In the genomic region with DNA sequence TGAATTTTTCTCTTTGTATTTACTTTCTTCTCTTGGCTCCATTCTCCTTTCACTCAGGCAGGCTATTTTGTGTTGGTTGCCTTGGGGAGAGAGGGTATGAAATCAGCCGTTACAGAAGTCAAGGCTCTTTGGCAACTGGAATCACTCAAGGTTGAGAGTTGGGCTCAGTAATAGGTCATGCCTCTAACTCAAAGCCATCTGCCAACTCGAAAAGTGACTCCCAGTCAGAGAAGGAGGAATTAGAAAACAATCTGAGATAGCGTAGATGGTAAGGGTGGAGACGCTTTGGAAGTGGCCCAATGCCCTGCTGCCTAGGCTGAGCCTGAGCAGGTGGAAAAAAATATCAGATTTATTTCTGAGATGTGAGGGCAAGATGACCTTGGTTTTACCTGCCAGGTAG, we compare ENCODE assay signal across 31 cellular contexts.
A peak's percentile ranks its signal among the peaks of the same experiment; 100 is the strongest.
DNase-seq lines count a peak whose midpoint lies in the region; ATAC-seq and TF ChIP-seq lines count a peak whose summit lies in the region.
"Had no signal": no experiment of that assay in that cellular context is flagged by ENCODE, and none has a peak within 500 bp of the region (broad histone marks: within the 10 kb centered on the region; RNA-seq: fewer than 3 reads in every experiment).

No MANE protein-coding gene starts in this region.

- H3K27me3 ChIP-seq in adrenal gland (no peaks in the 10 kb centered on the region), parathyroid adenoma (ENCODE audit: control insufficient read depth, insufficient read depth, low read length) (no peaks in the 10 kb centered on the region)
- H3K27me3 ChIP-seq: BLaER1; BLaER1 treated with 17β-estradiol and CSF1 and Interleukin-3, amounts not matched to agents 10 nM and 100 nM had no signal

- ATAC-seq in HG03175 (IDR thresholded peaks at IDR 0.05; ENCODE audit: unreplicated experiment) = no peak
- ATAC-seq: A549; CD8-positive, alpha-beta T cell had no signal

- H3K4me1 ChIP-seq in adrenal gland (replicated peaks in 1 of 2) = peaks cover 5 to 7% of the 10 kb centered on the region in 2 donors
- peaks cover 39% of the 10 kb centered on the region for H3K4me1 ChIP-seq in parathyroid adenoma
- H3K4me1 ChIP-seq: A549, BE2C, Caco-2 had no signal

- no peak overlapping the region for H3K27ac ChIP-seq in adrenal gland
- peak overlapping the region; percentile 97 for H3K27ac ChIP-seq in parathyroid adenoma
- H3K27ac ChIP-seq: 22Rv1; A549; BLaER1; BLaER1 treated with 17β-estradiol and CSF1 and Interleukin-3, amounts not matched to agents 10 nM and 100 nM; C4-2B had no signal

- no peak overlapping the region for H2AFZ ChIP-seq in parathyroid adenoma

- peak; percentile 44 for DNase-seq in DMS79 (lab: John Stamatoyannopoulos, UW)
- DNase-seq in DMS79 treated with DMSO at 0.1 percent for 48 hours (lab: John Stamatoyannopoulos, UW) = peak; percentile 70
- DNase-seq in adrenal gland = peak in 5 of 7 donors; percentile 21 to 64 (median 30)
- no peak for DNase-seq in NCI-H524 treated with DMSO at 0.1 percent for 48 hours (lab: John Stamatoyannopoulos, UW)
- no peak for DNase-seq in cerebellar nuclear complex (lab: John Stamatoyannopoulos, UW)
- no peak for DNase-seq in NCI-H774 (lab: John Stamatoyannopoulos, UW)
- DNase-seq: 8988T; ACHN; AML-193; BE2C; C1 segment of cervical spinal cord; Caco-2; Calu3; CD4-positive, alpha-beta memory T cell; CD4-positive, alpha-beta T cell; CD4-positive, CD25-positive, alpha-beta regulatory T cell; CD8-positive, alpha-beta memory T cell; CD8-positive, alpha-beta T cell; COR-L47; DMS 273 treated with DMSO at 0.1 percent for 48 hours; DMS153; DMS53; DND-41; EL had no signal

- no peak for TF ChIP-seq CTCF in adrenal gland (IDR thresholded peaks at IDR 0.05)
- no peak for TF ChIP-seq CTCF in parathyroid adenoma (IDR thresholded peaks at IDR 0.05)

- TF ChIP-seq POLR2A in adrenal gland (IDR thresholded peaks at IDR 0.05) = no peak

- intact Hi-C loops in adrenal gland (cut with DNase I) = no loop called here

- H3K9ac ChIP-seq in parathyroid adenoma = no peak overlapping the region
- H3K9ac ChIP-seq: BLaER1; BLaER1 treated with 17β-estradiol and CSF1 and Interleukin-3, amounts not matched to agents 10 nM and 100 nM had no signal

- peak overlapping the region; percentile 33 for H3K4me2 ChIP-seq in parathyroid adenoma (ENCODE audit: low read length)
- H3K4me2 ChIP-seq: A549; BLaER1; BLaER1 treated with 17β-estradiol and CSF1 and Interleukin-3, amounts not matched to agents 10 nM and 100 nM had no signal

- WGBS in adrenal gland, 4 donors = 21 to 47% (median 35%) methylated on average over 4 of the region's 4 CpGs

- no peaks in the 10 kb centered on the region for H3K36me3 ChIP-seq in adrenal gland (replicated peaks in 1 of 2)
- H3K36me3 ChIP-seq in parathyroid adenoma (ENCODE audit: control insufficient read depth, insufficient read depth, low read length) = no peaks in the 10 kb centered on the region
- H3K36me3 ChIP-seq: BE2C; BLaER1; BLaER1 treated with 17β-estradiol and CSF1 and Interleukin-3, amounts not matched to agents 10 nM and 100 nM had no signal

- no peaks in the 10 kb centered on the region for H3K9me3 ChIP-seq in adrenal gland (replicated peaks in 1 of 3)
- H3K9me3 ChIP-seq in parathyroid adenoma (ENCODE audit: control insufficient read depth, low read length) = no peaks in the 10 kb centered on the region
- H3K9me3 ChIP-seq: A549; BE2C; BLaER1; BLaER1 treated with 17β-estradiol and CSF1 and Interleukin-3, amounts not matched to agents 10 nM and 100 nM; Caco-2 had no signal

- H3K79me2 ChIP-seq in parathyroid adenoma = no peaks in the 10 kb centered on the region

- H3K4me3 ChIP-seq in adrenal gland (no peak overlapping the region), parathyroid adenoma (ENCODE audit: low read depth, low read length) (no peak overlapping the region)
- H3K4me3 ChIP-seq: A549; BLaER1; BLaER1 treated with 17β-estradiol and CSF1 and Interleukin-3, amounts not matched to agents 10 nM and 100 nM had no signal

Comparison
In these comparisons a context has a peak if more than half of its experiments do, and no peak if none do; other contexts are left out.
1. DNase-seq: peak in DMS79 (single experiment), DMS79 treated with DMSO at 0.1 percent for 48 hours (single experiment) and adrenal gland (5 of 7); none in NCI-H524 treated with DMSO at 0.1 percent for 48 hours (single experiment), cerebellar nuclear complex (0 of 2) and NCI-H774 (single experiment).